ENCODE assay signal across 7 cellular contexts in the genomic region with DNA sequence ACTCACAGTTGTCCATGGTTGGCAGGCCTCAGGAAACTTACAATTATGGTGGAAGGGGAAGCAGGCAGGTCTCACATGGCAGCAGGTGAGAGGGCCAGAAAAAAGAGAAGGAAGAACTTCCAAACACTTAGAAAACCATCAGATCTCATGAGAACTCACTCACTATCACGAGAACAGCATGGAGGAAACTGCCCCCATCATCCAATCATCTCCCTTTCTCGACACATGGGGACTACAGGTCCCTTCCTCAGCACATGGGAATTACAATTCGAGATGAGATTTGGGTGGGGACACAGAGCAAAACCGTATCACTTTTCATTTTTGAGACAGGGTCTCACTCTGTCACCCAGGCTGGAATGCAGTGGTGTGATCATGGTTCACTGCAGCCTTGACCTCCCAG. TPM values are rescaled to one million over a fixed set of nuclear protein-coding genes. Genes with fewer than 3 reads are reported as not detected.
DNase-seq lines count a peak whose midpoint lies in the region; ATAC-seq, FAIRE-seq and TF ChIP-seq lines count a peak whose summit lies in the region.
"Not testable (repeated sequence)": the region's sequence is repeated elsewhere in the genome, so short reads cannot be mapped to it uniquely, and the experiment has no call there.

No MANE protein-coding gene starts in this region.

- not testable (repeated sequence) for H3K9me2 ChIP-seq in GM23338 (ENCODE audit: insufficient read depth)

- 9% methylated on average over 4 of the region's 4 CpGs for WGBS in K562 (ENCODE audit: insufficient coverage, low coverage, missing lambda C conversion rate)
- WGBS in endodermal cell (ENCODE audit: insufficient coverage in 1 of 2, insufficient read length in 1 of 2), 2 experiments, result 62 to 68% methylated on average over 4 of the region's 4 CpGs
- WGBS in HepG2 (ENCODE audit: low lambda C conversion rate), result 86% methylated on average over 4 of the region's 4 CpGs

- not testable (repeated sequence) for ATAC-seq in GM23338, HepG2
- ATAC-seq in WTC11 (peak; percentile 13), K562 (peak; percentile 32; the same call in 2 of the 3 replicates)

- not testable (repeated sequence) for H3K9ac ChIP-seq in HUES48 (ENCODE audit: low read depth, low read length); K562 (ENCODE audit: insufficient read depth in 1 of 2, low read depth in 2 of 2, low read length in 2 of 2); endodermal cell (ENCODE audit: extremely low read depth, low read length, poor library complexity, severe bottlenecking); HepG2 (ENCODE audit: insufficient read depth, low read depth, low read length); neural progenitor cell

- not testable (repeated sequence) for TF ChIP-seq CTCF in GM23338 (conservative IDR thresholded peaks at IDR 0.05; ENCODE audit: low read depth in 2 of 2); WTC11 (IDR thresholded peaks at IDR 0.05); K562 (IDR thresholded peaks at IDR 0.05 in 2 of 3, conservative IDR thresholded peaks at IDR 0.05 in 1 of 3; ENCODE audit: insufficient read depth in 2 of 3, low read depth in 1 of 3, low read length in 3 of 3); endodermal cell (conservative IDR thresholded peaks at IDR 0.05); HepG2 (CRISPR knock-in tag; IDR thresholded peaks at IDR 0.05); neural progenitor cell (IDR thresholded peaks at IDR 0.05)

- CTCF ChIA-PET in WTC11 (lab: Charles Lee), result interaction anchor here (0.9 to 3.9 kb wide), 3 partner anchors 11 to 111 kb away, joined by 3 to 13 read pairs (median 5); a partner anchor contains a TSS
- CTCF ChIA-PET in K562 (lab: Yijun Ruan, JAX; ENCODE audit: low intra/inter-chr PET ratio); HepG2 (lab: Yijun Ruan, JAX; ENCODE audit: low intra/inter-chr PET ratio, low total read pairs): not testable (repeated sequence)

- H3K36me3 ChIP-seq in GM23338 (ENCODE audit: insufficient read depth); HUES48 (ENCODE audit: control insufficient read depth, insufficient read depth, low read length); K562 (ENCODE audit: control insufficient read depth, insufficient read depth, low read length); endodermal cell (ENCODE audit: control insufficient read depth, insufficient read depth, low read length); HepG2 (replicated peaks in 1 of 2; ENCODE audit: control insufficient read depth in 1 of 2, insufficient read depth in 2 of 2, low read length in 2 of 2); neural progenitor cell: not testable (repeated sequence)

- not testable (repeated sequence) for FAIRE-seq in K562 (lab: Jason Lieb, UNC); HepG2 (lab: Jason Lieb, UNC)

- H3K9me1 ChIP-seq in K562 (ENCODE audit: control insufficient read depth, insufficient read depth, low read length), result not testable (repeated sequence)

- not testable (repeated sequence) for H3K9me3 Mint-ChIP-seq in GM23338, WTC11, neural progenitor cell
- peaks cover 11% of the 10 kb centered on the region for H3K9me3 Mint-ChIP-seq in endodermal cell

- H2AFZ ChIP-seq in GM23338 (peak overlapping the region; percentile 53; the same call in 1 of the 2 replicates), neural progenitor cell (replicated peaks) (peak overlapping the region; percentile 38)
- H2AFZ ChIP-seq in K562 (ENCODE audit: low read depth, low read length); HepG2 (ENCODE audit: low read length): not testable (repeated sequence)

- not testable (repeated sequence) for H3K27me3 ChIP-seq in GM23338 (ENCODE audit: insufficient read depth); HUES48 (ENCODE audit: control insufficient read depth, insufficient read depth, low read length); K562 (ENCODE audit: control insufficient read depth in 2 of 2, insufficient read depth in 2 of 2, low read length in 2 of 2); endodermal cell (ENCODE audit: control insufficient read depth, insufficient read depth, low read length, poor library complexity, severe bottlenecking); HepG2 (ENCODE audit: control insufficient read depth in 1 of 2, insufficient read depth in 2 of 2, low read length in 2 of 2); neural progenitor cell

- H3K4me1 Mint-ChIP-seq in GM23338 (peaks cover 11% of the 10 kb centered on the region), WTC11 (peaks cover 56% of the 10 kb centered on the region), endodermal cell (peaks cover 33% of the 10 kb centered on the region)
- not testable (repeated sequence) for H3K4me1 Mint-ChIP-seq in neural progenitor cell

- DNase-seq in GM23338 (ENCODE audit: low spot score); WTC11 (ENCODE audit: low spot score); K562 (ENCODE audit: extremely low read depth in 1 of 4, low spot score in 3 of 4); endodermal cell; HepG2 (ENCODE audit: low spot score); neural progenitor cell (ENCODE audit: low spot score): not testable (repeated sequence)

- not testable (repeated sequence) for TF ChIP-seq RAD21 in K562 (CRISPR knock-in tag; conservative IDR thresholded peaks at IDR 0.05 in 1 of 2, IDR thresholded peaks at IDR 0.05 in 1 of 2); HepG2 (CRISPR knock-in tag; IDR thresholded peaks at IDR 0.05)

- in situ Hi-C loops in K562 (cut with MboI), result not testable (repeated sequence)
- in situ Hi-C loops in HepG2 (cut with HindIII; ENCODE audit: extremely low pct_ligation_motif_present, low pct_unique_long_range_greater_than_20kb), result loop anchor here (25.0 kb wide), 1 partner anchor 723 kb away; no protein-coding TSS in a partner anchor

- H3K4me2 ChIP-seq in GM23338; K562 (ENCODE audit: insufficient read depth, low read length); HepG2 (ENCODE audit: low read depth, low read length); neural progenitor cell: not testable (repeated sequence)

- not testable (repeated sequence) for BruUV-seq in K562 (replicated peaks; lab: Mats Ljungman, UMichigan); HepG2 (replicated peaks; lab: Mats Ljungman, UMichigan)

- not testable (repeated sequence) for H3K27me3 Mint-ChIP-seq in GM23338 (ENCODE audit: insufficient read depth, low read depth, poor library complexity); WTC11 (ENCODE audit: low read depth); endodermal cell (ENCODE audit: insufficient read depth); neural progenitor cell (ENCODE audit: insufficient read depth, low read depth)

- not testable (repeated sequence) for H3K9me3 ChIP-seq in HUES48 (ENCODE audit: control insufficient read depth, insufficient read depth, low read length); K562 (replicated peaks; ENCODE audit: control insufficient read depth, insufficient read depth, low read depth, low read length); HepG2 (ENCODE audit: low read length); neural progenitor cell (ENCODE audit: low read depth)
- H3K9me3 ChIP-seq in endodermal cell (ENCODE audit: control insufficient read depth, low read length), result peaks cover 21% of the 10 kb centered on the region

- TF ChIP-seq EP300 in K562 (IDR thresholded peaks at IDR 0.05; ENCODE audit: low read length); HepG2 (IDR thresholded peaks at IDR 0.05; ENCODE audit: low read depth in 2 of 2, low read length in 2 of 2); HepG2 (CRISPR knock-in tag; IDR thresholded peaks at IDR 0.05; ENCODE audit: borderline replicate concordance): not testable (repeated sequence)

- not testable (repeated sequence) for H3K4me3 ChIP-seq in GM23338; HUES48 (ENCODE audit: low read depth, low read length); K562; endodermal cell (ENCODE audit: low read length); HepG2 (replicated peaks in 1 of 3; ENCODE audit: insufficient read depth in 1 of 3, low read depth in 2 of 3, low read length in 3 of 3); neural progenitor cell

- H3F3A ChIP-seq in GM23338 (replicated peaks; ENCODE audit: low read depth); neural progenitor cell (ENCODE audit: low read depth): not testable (repeated sequence)

- H3K4me1 ChIP-seq in GM23338 (ENCODE audit: insufficient read depth), result peaks cover 38% of the 10 kb centered on the region
- H3K4me1 ChIP-seq in HUES48 (ENCODE audit: control insufficient read depth, insufficient read depth, low read length), result peaks cover 24% of the 10 kb centered on the region
- H3K4me1 ChIP-seq in K562 (replicated peaks in 1 of 2; ENCODE audit: control insufficient read depth in 2 of 2, insufficient read depth in 2 of 2, low read length in 2 of 2); endodermal cell (ENCODE audit: control insufficient read depth, insufficient read depth, low read length); neural progenitor cell: not testable (repeated sequence)
- peaks cover 10% of the 10 kb centered on the region for H3K4me1 ChIP-seq in HepG2 (ENCODE audit: insufficient read depth, low read length)

- H3K36me3 Mint-ChIP-seq in GM23338 (ENCODE audit: low read depth); endodermal cell (ENCODE audit: low read depth); neural progenitor cell: not testable (repeated sequence)
- peaks cover 11% of the 10 kb centered on the region for H3K36me3 Mint-ChIP-seq in WTC11

- intact Hi-C loops in K562 (cut with micrococcal nuclease); HepG2 (cut with micrococcal nuclease; ENCODE audit: unreplicated experiment): not testable (repeated sequence)

- POLR2A ChIA-PET in WTC11 (lab: Charles Lee); HepG2 (lab: Yijun Ruan, JAX): not testable (repeated sequence)
- POLR2A ChIA-PET in K562 (lab: Yijun Ruan, JAX), result interaction anchor here (1.0 to 1.8 kb wide), 2 partner anchors 110 to 135 kb away, joined by 3 to 4 read pairs; no protein-coding TSS in a partner anchor

- H4K20me1 ChIP-seq in GM23338 (replicated peaks; ENCODE audit: insufficient read depth); K562 (replicated peaks; ENCODE audit: control insufficient read depth, insufficient read depth, low read length); HepG2 (ENCODE audit: insufficient read depth, low read length); neural progenitor cell (ENCODE audit: low read depth): not testable (repeated sequence)

- H3K4me3 Mint-ChIP-seq in GM23338, WTC11, endodermal cell, neural progenitor cell: not testable (repeated sequence)

- TF ChIP-seq POLR2A in K562 (conservative IDR thresholded peaks at IDR 0.05); HepG2 (IDR thresholded peaks at IDR 0.05; ENCODE audit: insufficient read depth in 1 of 2, low read depth in 2 of 2, low read length in 2 of 2): not testable (repeated sequence)

- H3K27ac Mint-ChIP-seq in GM23338, neural progenitor cell: not testable (repeated sequence)
- H3K27ac Mint-ChIP-seq in WTC11 (peak overlapping the region; percentile 69), endodermal cell (peak overlapping the region; percentile 83)

- not testable (repeated sequence) for H3K27ac ChIP-seq in GM23338 (ENCODE audit: low read depth); K562 (ENCODE audit: extremely low read depth, low read depth, low read length); endodermal cell (ENCODE audit: low read depth, low read length); HepG2 (ENCODE audit: extremely low read length, insufficient read depth, low read length); neural progenitor cell
- peak overlapping the region; percentile 8 for H3K27ac ChIP-seq in HUES48 (ENCODE audit: low read depth, low read length)

- not testable (repeated sequence) for H3K79me2 ChIP-seq in GM23338 (replicated peaks; ENCODE audit: insufficient read depth); K562 (ENCODE audit: control insufficient read depth, insufficient read depth, low read length); HepG2 (ENCODE audit: insufficient read depth, low read length); neural progenitor cell (ENCODE audit: low read depth)

RNA-seq across cellular contexts. Expression of a gene that starts 12.3 kb away (rescaled TPM):
- total RNA-seq in GM23338 (2014; rRNA removed; shearing (Covaris generic)), result 27.1 and 29.3 TPM in 2 replicates
- polyA plus RNA-seq in GM23338 (2016; fragmentation: Nextera tagmentation; extraction: Ambion mirVana), result 12.2 and 14.5 TPM in 2 replicates
- total RNA-seq in WTC11 (2021), result 48.1 to 60.6 TPM (median 52.1 TPM) in 3 replicates
- 58.2 and 65.5 TPM in 2 replicates for total RNA-seq in K562 (2011; cell fraction: chromatin; rRNA removed; ENCODE audit: low replicate concordance)
- 39.9 and 41.2 TPM in 2 replicates for total RNA-seq in K562 (2011; cell fraction: nucleolus; rRNA removed)
- total RNA-seq in K562 (2011; cell fraction: nucleoplasm; rRNA removed), result 52.9 and 82.7 TPM in 2 replicates
- total RNA-seq in K562 (2014; rRNA removed), result 10.2 and 19.6 TPM in 2 replicates
- 13.8 and 15.2 TPM in 2 replicates for total RNA-seq in K562 (2014; rRNA removed; fragmentation: Illumina TruSeq; extraction: Trizol)
- total RNA-seq in K562 (2015; rRNA removed; fragmentation: Illumina TruSeq; extraction: Trizol), result 16.0 and 17.5 TPM in 2 replicates
- total RNA-seq in K562 (2021), result 44.7 and 45.6 TPM in 2 replicates
- polyA plus RNA-seq in K562 (2011; rRNA removed), result 17.1 and 37.9 TPM in 2 replicates
- polyA plus RNA-seq in K562 (2011; cell fraction: cytosol; rRNA removed), result 15.4 and 27.7 TPM in 2 replicates
- polyA plus RNA-seq in K562 (2011; cell fraction: nucleus; rRNA removed), result 24.4 and 31.2 TPM in 2 replicates
- 20.5 and 29.6 TPM in 2 replicates for polyA plus RNA-seq in K562 (2012)
- polyA plus RNA-seq in K562 (2014; fragmentation: Illumina TruSeq; extraction: Trizol), result 26.9 and 27.4 TPM in 2 replicates
- 1 to 10 TPM; 7.1 to 8.8 TPM for polyA plus RNA-seq in K562 (2014; fragmentation: Nextera tagmentation; extraction: Ambion mirVana)
- polyA plus RNA-seq in K562 (2014; rRNA removed), result 15.8 and 18.7 TPM in 2 replicates
- 30.2 and 46.2 TPM in 2 replicates for polyA minus RNA-seq in K562 (2011; rRNA and poly(A)+ RNA removed)
- 19.4 and 34.7 TPM in 2 replicates for polyA minus RNA-seq in K562 (2011; cell fraction: cytosol; rRNA and poly(A)+ RNA removed)
- polyA minus RNA-seq in K562 (2011; cell fraction: nucleus; rRNA and poly(A)+ RNA removed), result 24.1 and 55.8 TPM in 2 replicates
- 10 to 100 TPM; 48.2 to 80.2 TPM for total RNA-seq in endodermal cell
- 28.1 TPM for polyA plus RNA-seq in endodermal cell (2013, experiment 1 of 2)
- 28.2 TPM for polyA plus RNA-seq in endodermal cell (2013, experiment 2 of 2)
- total RNA-seq in HepG2 (2016; rRNA removed; fragmentation: Illumina TruSeq; extraction: Trizol), result 22.1 and 26.6 TPM in 2 replicates
- total RNA-seq in HepG2 (2016; cell fraction: cytosol; rRNA removed; fragmentation: Illumina TruSeq; extraction: Trizol; ENCODE audit: low read depth), result 6.5 and 8.8 TPM in 2 replicates
- total RNA-seq in HepG2 (2016; cell fraction: insoluble cytoplasmic fraction; rRNA removed; fragmentation: Illumina TruSeq; extraction: Trizol), result 21.4 and 26.4 TPM in 2 replicates
- total RNA-seq in HepG2 (2016; cell fraction: membrane; rRNA removed; fragmentation: Illumina TruSeq; extraction: Trizol), result 14.1 and 14.5 TPM in 2 replicates
- 53.5 and 54.7 TPM in 2 replicates for total RNA-seq in HepG2 (2016; cell fraction: nucleus; rRNA removed; fragmentation: Illumina TruSeq; extraction: Trizol)
- 39.0 and 41.1 TPM in 2 replicates for polyA plus RNA-seq in HepG2 (2011; rRNA removed)
- 26.0 and 30.9 TPM in 2 replicates for polyA plus RNA-seq in HepG2 (2011; cell fraction: cytosol; rRNA removed)
- 36.5 and 47.2 TPM in 2 replicates for polyA plus RNA-seq in HepG2 (2011; cell fraction: nucleus; rRNA removed)
- polyA plus RNA-seq in HepG2 (2012), result 22.8 and 35.4 TPM in 2 replicates
- 2.4 and 2.7 TPM in 2 replicates for polyA plus RNA-seq in HepG2 (2016; cell fraction: cytosol; fragmentation: Illumina TruSeq; extraction: Trizol; ENCODE audit: low read depth)
- 31.2 and 35.1 TPM in 2 replicates for polyA plus RNA-seq in HepG2 (2016; cell fraction: insoluble cytoplasmic fraction; fragmentation: Illumina TruSeq; extraction: Trizol; ENCODE audit: low read depth)
- 5.9 and 6.4 TPM in 2 replicates for polyA plus RNA-seq in HepG2 (2016; cell fraction: membrane; fragmentation: Illumina TruSeq; extraction: Trizol; ENCODE audit: low read depth)
- polyA plus RNA-seq in HepG2 (2016; cell fraction: nucleus; fragmentation: Illumina TruSeq; extraction: Trizol; ENCODE audit: insufficient read depth, low read depth), result 43.3 and 43.6 TPM in 2 replicates
- polyA minus RNA-seq in HepG2 (2011; rRNA and poly(A)+ RNA removed; ENCODE audit: low replicate concordance), result 32.8 and 173 TPM in 2 replicates
- polyA minus RNA-seq in HepG2 (2011; cell fraction: cytosol; rRNA and poly(A)+ RNA removed), result 58.1 and 61.3 TPM in 2 replicates
- 95.2 and 100 TPM in 2 replicates for polyA minus RNA-seq in HepG2 (2011; cell fraction: nucleus; rRNA and poly(A)+ RNA removed)
- 9.9 and 10.7 TPM in 2 replicates for total RNA-seq in neural progenitor cell (ENCODE audit: low replicate concordance)
